ENCODE assay signal across 13 cellular contexts in the genomic region with DNA sequence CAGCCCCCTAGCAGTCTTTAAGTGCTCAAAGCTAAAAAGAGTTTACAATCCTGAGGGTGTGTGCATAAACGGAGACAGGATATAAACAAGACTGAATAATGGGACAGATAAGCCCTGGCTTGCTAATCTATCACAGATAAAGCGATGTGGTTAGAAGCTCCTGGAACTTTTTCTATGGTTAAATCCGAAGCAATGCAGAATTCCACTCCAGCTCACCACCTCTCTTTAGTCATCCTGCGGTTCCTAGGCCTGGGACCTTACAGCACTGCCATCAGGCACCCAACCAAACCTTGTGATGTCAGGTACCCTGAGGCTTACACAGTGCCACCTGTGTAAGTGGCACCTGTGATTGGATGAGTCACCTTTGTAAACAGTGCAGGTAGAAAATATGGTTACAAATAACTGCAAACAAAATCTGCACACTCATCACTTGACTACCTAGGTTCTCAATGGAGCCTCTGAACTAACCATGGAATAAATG. TPM values are rescaled to one million over a fixed set of nuclear protein-coding genes. Genes with fewer than 3 reads are reported as not detected.
DNase-seq lines count a peak whose midpoint lies in the region; FAIRE-seq and TF ChIP-seq lines count a peak whose summit lies in the region.
"Had no signal": no experiment of that assay in that cellular context is flagged by ENCODE, and none has a peak within 500 bp of the region (broad histone marks: within the 10 kb centered on the region; RNA-seq: fewer than 3 reads in every experiment).

No MANE protein-coding gene starts in this region.

- no peaks in the 10 kb centered on the region for H4K20me1 ChIP-seq in osteoblast (ENCODE audit: insufficient read depth, low read length)

- peak; percentile 98 for FAIRE-seq in bronchial epithelial cell (lab: Jason Lieb, UNC)

- H3K4me1 ChIP-seq in osteoblast (ENCODE audit: insufficient read depth, low read length) (peaks cover 25% of the 10 kb centered on the region), colonic mucosa (no peaks in the 10 kb centered on the region)

- H3K4me2 ChIP-seq in osteoblast (ENCODE audit: insufficient read depth, low read length) = no peak overlapping the region

- H3K27ac ChIP-seq in osteoblast (ENCODE audit: low read depth, low read length) = peak overlapping the region; percentile 75
- H3K27ac ChIP-seq in colonic mucosa = no peak overlapping the region
- H3K27ac ChIP-seq: thoracic aorta had no signal

- H3K36me3 ChIP-seq in bronchial epithelial cell (ENCODE audit: control insufficient read depth, insufficient read depth, low read length) = no peaks in the 10 kb centered on the region
- no peaks in the 10 kb centered on the region for H3K36me3 ChIP-seq in osteoblast (ENCODE audit: insufficient read depth, low read length)
- H3K36me3 ChIP-seq in colonic mucosa = no peaks in the 10 kb centered on the region
- H3K36me3 ChIP-seq: thoracic aorta had no signal

- DNase-seq in Daoy (ENCODE audit: low read depth) (peak; percentile 84), NCI-H748 (lab: John Stamatoyannopoulos, UW; ENCODE audit: unreplicated experiment) (peak; percentile 22), bronchial epithelial cell (ENCODE audit: low read depth) (peak; percentile 95), osteoblast (ENCODE audit: insufficient read length, low spot score, missing footprints) (peak; percentile 63), NCI-H2227 (lab: John Stamatoyannopoulos, UW; ENCODE audit: unreplicated experiment) (no peak), T-helper 1 cell (no peak), colonic mucosa (no peak)
- no peak for DNase-seq in activated CD4-positive, alpha-beta T cell treated with anti-CD3 and anti-CD28 coated beads, Interleukin-2, amount 50 U/mL, for 48 hours
- DNase-seq: activated CD4-positive, alpha-beta T cell treated with anti-CD3 and anti-CD28 coated beads for 36 hours; activated naive CD4-positive, alpha-beta T cell treated with Interleukin-2 at 50 U/mL for 16 hours; NCI-H1092 treated with DMSO at 0.1 percent for 48 hours had no signal

- no peak overlapping the region for H2AFZ ChIP-seq in osteoblast (ENCODE audit: low read length)

- intact Hi-C loops in colonic mucosa (cut with DNase I) = no loop called here

- no peaks in the 10 kb centered on the region for H3K9me3 ChIP-seq in osteoblast (ENCODE audit: low read depth, low read length)
- no peaks in the 10 kb centered on the region for H3K9me3 ChIP-seq in colonic mucosa
- H3K9me3 ChIP-seq: thoracic aorta had no signal

- H3K9ac ChIP-seq in colonic mucosa (ENCODE audit: low read depth in 2 of 2, low read length in 2 of 2) = no peak overlapping the region

- H3K4me3 ChIP-seq in bronchial epithelial cell (ENCODE audit: low read depth, low read length) (no peak overlapping the region), osteoblast (ENCODE audit: insufficient read depth, low read length) (no peak overlapping the region), colonic mucosa (no peak overlapping the region)
- H3K4me3 ChIP-seq: thoracic aorta had no signal

- no peaks in the 10 kb centered on the region for H3K79me2 ChIP-seq in osteoblast (ENCODE audit: insufficient read depth, low read length)

- H3K27me3 ChIP-seq in bronchial epithelial cell (ENCODE audit: control insufficient read depth, insufficient read depth, low read length) (no peaks in the 10 kb centered on the region), osteoblast (ENCODE audit: insufficient read depth, low read length) (no peaks in the 10 kb centered on the region), colonic mucosa (no peaks in the 10 kb centered on the region)

- no peak for TF ChIP-seq CTCF in bronchial epithelial cell (IDR thresholded peaks at IDR 0.05; ENCODE audit: insufficient read depth, low read length, severe bottlenecking)
- TF ChIP-seq CTCF in osteoblast (IDR thresholded peaks at IDR 0.05; ENCODE audit: extremely low read depth, low read depth, low read length) = no peak
- no peak for TF ChIP-seq CTCF in colonic mucosa (IDR thresholded peaks at IDR 0.05)

RNA-seq across cellular contexts. Expression of gene B4GALNT2, which starts 31.5 kb away (rescaled TPM):
- total RNA-seq in Daoy (2014; rRNA removed; shearing (Covaris generic)) = 0.51 and 0.63 TPM in 2 replicates
- total RNA-seq in bronchial epithelial cell (4.2 and 7.2 TPM in 2 replicates), osteoblast (under 0.01 TPM in 1 of 2 replicates, not detected in the other), colonic mucosa (10 to 100 TPM; 13.3 to 26.8 TPM)
- total RNA-seq: neural crest cell, thoracic aorta had no signal

Comparison
In these comparisons a context has a peak if more than half of its experiments do, and no peak if none do; other contexts are left out.
1. DNase-seq: peak in Daoy (single experiment), NCI-H748 (single experiment), bronchial epithelial cell (single experiment) and osteoblast (single experiment); none in activated CD4-positive, alpha-beta T cell treated with anti-CD3 and anti-CD28 coated beads, Interleukin-2, amount 50 U/mL, for 48 hours (0 of 2), NCI-H2227 (single experiment), T-helper 1 cell (0 of 5) and colonic mucosa (single experiment).